In the genomic region with DNA sequence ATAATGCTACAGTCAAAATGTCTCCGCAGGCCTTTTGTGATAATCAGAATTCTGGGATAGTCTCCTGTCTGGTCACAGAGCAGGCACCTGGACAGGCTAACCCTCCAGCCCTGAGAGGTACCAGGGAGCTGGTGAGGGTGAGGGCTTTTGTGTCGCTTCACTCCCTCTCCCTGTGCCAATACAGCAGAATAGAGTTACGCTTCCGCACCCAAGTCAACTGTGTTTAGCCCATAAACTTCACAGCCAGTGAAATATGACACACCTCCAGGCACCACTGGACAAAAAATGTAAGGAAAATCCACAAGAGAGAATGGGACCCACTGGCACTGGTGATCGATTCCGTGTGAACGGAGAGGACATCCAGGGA, we compare ENCODE assay signal across 8 cellular contexts. TPM values are rescaled to one million over a fixed set of nuclear protein-coding genes. Genes with fewer than 3 reads are reported as not detected.
DNase-seq lines count a peak whose midpoint lies in the region; TF ChIP-seq lines count a peak whose summit lies in the region.

No MANE protein-coding gene starts in this region.

- H3K79me1 ChIP-seq in trophoblast cell (ENCODE audit: low read length): peaks cover 7% of the 10 kb centered on the region

- no peak for TF ChIP-seq CTCF in PC-9 (conservative IDR thresholded peaks at IDR 0.05)

- no peak overlapping the region for H2BK5ac ChIP-seq in trophoblast cell (ENCODE audit: low read depth, low read length, poor library complexity)

- peaks cover 53% of the 10 kb centered on the region for H3K79me2 ChIP-seq in PC-9 (ENCODE audit: low read depth)
- H3K79me2 ChIP-seq in trophoblast cell (ENCODE audit: control insufficient read depth, insufficient read depth, low read length, poor library complexity): peaks cover 22% of the 10 kb centered on the region

- H2AK5ac ChIP-seq in trophoblast cell (ENCODE audit: low read length): no peak overlapping the region

- H4K8ac ChIP-seq in trophoblast cell (ENCODE audit: low read depth, low read length): no peak overlapping the region

- H3K4me2 ChIP-seq in PC-9 (peak overlapping the region; percentile 85), trophoblast cell (ENCODE audit: low read length) (peak overlapping the region; percentile 58)

- intact Hi-C loops in PC-9 (cut with micrococcal nuclease; ENCODE audit: unreplicated experiment): loop anchor here (2.0 to 5.0 kb wide), 2 partner anchors 41 to 416 kb away; a partner anchor contains a TSS

- H3K4me3 ChIP-seq in PC-9 (peak overlapping the region; percentile 96), esophagus (ENCODE audit: low read depth in 1 of 2, low read length in 2 of 2) (peak overlapping the region; percentile 98), trophoblast cell (ENCODE audit: low read depth, low read length) (no peak overlapping the region)

- H3K36me3 ChIP-seq in ES-I3 (ENCODE audit: insufficient read depth, low read length) (no peaks in the 10 kb centered on the region), PC-9 (ENCODE audit: low read depth) (no peaks in the 10 kb centered on the region), esophagus (ENCODE audit: control insufficient read depth in 2 of 2, insufficient read depth in 2 of 2, low read length in 1 of 2) (peaks cover 0 to 3% of the 10 kb centered on the region in 2 donors), trophoblast cell (ENCODE audit: control insufficient read depth in 1 of 2, insufficient read depth in 2 of 2, low read length in 2 of 2) (peaks cover 0 to 5% of the 10 kb centered on the region in 2 experiments)

- no peak overlapping the region for H3K14ac ChIP-seq in trophoblast cell (ENCODE audit: low read length)

- H3K9me2 ChIP-seq in PC-9 (ENCODE audit: insufficient read depth): no peaks in the 10 kb centered on the region

- no peak overlapping the region for H4K12ac ChIP-seq in trophoblast cell (ENCODE audit: low read depth, low read length)

- H3K4ac ChIP-seq in trophoblast cell (ENCODE audit: low read depth, low read length): peak overlapping the region; percentile 95

- POLR2A ChIA-PET in PC-9 (lab: Charles Lee; ENCODE audit: unreplicated experiment): interaction anchor here (0.6 kb wide), 1 partner anchor 251 kb away, joined by 3 read pairs; no protein-coding TSS in a partner anchor

- 36 to 45% methylated on average over 7 of the region's 7 CpGs for WGBS in esophagus, 2 donors
- no CpG with 5 or more reads among the region's 7 CpGs for WGBS in trophoblast cell (ENCODE audit: extremely low coverage, insufficient coverage, insufficient read length)

- H3K23ac ChIP-seq in trophoblast cell (ENCODE audit: low read length): no peak overlapping the region

- peaks cover 39% of the 10 kb centered on the region for H4K20me1 ChIP-seq in PC-9 (ENCODE audit: insufficient read depth)

- H3K4me1 ChIP-seq in ES-I3 (ENCODE audit: insufficient read depth, low read length) (peaks cover 5% of the 10 kb centered on the region; the same call in 1 of the 2 replicates), PC-9 (replicated peaks; ENCODE audit: insufficient read depth) (peaks cover 30% of the 10 kb centered on the region), esophagus (ENCODE audit: control insufficient read depth in 2 of 2, insufficient read depth in 2 of 2, low read length in 1 of 2) (peaks cover 6 to 7% of the 10 kb centered on the region in 2 donors), trophoblast cell (ENCODE audit: control insufficient read depth in 1 of 2, insufficient read depth in 2 of 2, low read length in 2 of 2) (peaks cover 7 to 8% of the 10 kb centered on the region in 2 experiments)

- TSS peak; percentile 72 for BruUV-seq in PC-9 (replicated peaks; lab: Mats Ljungman, UMichigan)

- DNase-seq in PC-9 (no peak), trophoblast cell (peak in 1 of 2 donors; percentile 26), NCI-H187 treated with DMSO at 0.1 percent for 48 hours (lab: John Stamatoyannopoulos, UW) (no peak), SK-N-DZ (ENCODE audit: low spot score) (no peak), hypothalamus (lab: John Stamatoyannopoulos, UW) (no peak), middle frontal gyrus (ENCODE audit: extremely low spot score, low spot score) (no peak)

- no peak overlapping the region for H3K18ac ChIP-seq in trophoblast cell (ENCODE audit: low read length)

- H2BK120ac ChIP-seq in trophoblast cell (ENCODE audit: insufficient read depth, low read length, poor library complexity): no peak overlapping the region

- H3K27ac ChIP-seq in PC-9 (peak overlapping the region; percentile 24), esophagus (ENCODE audit: low read depth in 2 of 2, low read length in 1 of 2) (peak overlapping the region; percentile 93 to 98), trophoblast cell (ENCODE audit: low read depth, low read length) (no peak overlapping the region)

- H4K91ac ChIP-seq in trophoblast cell (ENCODE audit: low read depth, low read length): no peak overlapping the region

- H2BK12ac ChIP-seq in trophoblast cell (ENCODE audit: low read length): no peak overlapping the region

- H3K9ac ChIP-seq in ES-I3 (ENCODE audit: low read depth, low read length) (peak overlapping the region; percentile 85), trophoblast cell (ENCODE audit: low read length) (no peak overlapping the region)

- CTCF ChIA-PET in PC-9 (lab: Charles Lee): no interaction called here

- H3K9me3 ChIP-seq in ES-I3 (ENCODE audit: control insufficient read depth, insufficient read depth, low read length) (no peaks in the 10 kb centered on the region), PC-9 (ENCODE audit: insufficient read depth, low read depth) (no peaks in the 10 kb centered on the region), esophagus (ENCODE audit: control insufficient read depth in 2 of 2, insufficient read depth in 1 of 2, low read depth in 1 of 2, low read length in 1 of 2) (no peaks in the 10 kb centered on the region), trophoblast cell (ENCODE audit: insufficient read depth, low read depth, low read length) (no peaks in the 10 kb centered on the region)

- H3K27me3 ChIP-seq in PC-9 (ENCODE audit: insufficient read depth, low read depth): no peaks in the 10 kb centered on the region
- no peaks in the 10 kb centered on the region for H3K27me3 ChIP-seq in esophagus (ENCODE audit: control insufficient read depth in 1 of 2, insufficient read depth in 2 of 2, low read length in 2 of 2)
- H3K27me3 ChIP-seq in trophoblast cell (ENCODE audit: insufficient read depth, low read length): no peaks in the 10 kb centered on the region

- H3F3A ChIP-seq in PC-9 (ENCODE audit: insufficient read depth, low read depth): peaks cover 25% of the 10 kb centered on the region

- H2AFZ ChIP-seq in PC-9: no peak overlapping the region
- no peak overlapping the region for H2AFZ ChIP-seq in trophoblast cell (ENCODE audit: insufficient read depth, low read length, poor library complexity)

RNA-seq across cellular contexts. Expression of a gene that starts 1.3 kb away (rescaled TPM):
- 114 and 138 TPM in 2 replicates for total RNA-seq in PC-9 (2021)
- 100 to 1,000 TPM in 1 of 2 donors, 10 to 100 TPM in 1; 82.3 to 147 TPM for polyA plus RNA-seq in esophagus
- polyA plus RNA-seq in trophoblast cell (2013): 76.4 and 76.8 TPM in 2 replicates
- 66.9 and 67.3 TPM in 2 replicates for polyA plus RNA-seq in SK-N-DZ (2014; cell fraction: cytosol; rRNA removed)
- 79.4 and 99.7 TPM in 2 replicates for polyA plus RNA-seq in SK-N-DZ (2014; cell fraction: nucleus; rRNA removed)

RNA-seq across cellular contexts. Expression of a gene that starts 1.4 kb away (rescaled TPM):
- 13.5 and 20.2 TPM in 2 replicates for total RNA-seq in PC-9 (2021)
- 10 to 100 TPM; 16.6 to 32.2 TPM for polyA plus RNA-seq in esophagus
- 13.5 and 15.8 TPM in 2 replicates for polyA plus RNA-seq in trophoblast cell (2013)
- 6.0 and 7.4 TPM in 2 replicates for polyA plus RNA-seq in SK-N-DZ (2014; cell fraction: cytosol; rRNA removed)
- 62.1 and 116 TPM in 2 replicates for polyA plus RNA-seq in SK-N-DZ (2014; cell fraction: nucleus; rRNA removed)

RNA-seq across cellular contexts. Expression of a gene that starts 42.6 kb away (rescaled TPM):
- 11.5 and 16.9 TPM in 2 replicates for total RNA-seq in PC-9 (2021)
- polyA plus RNA-seq in esophagus: 1 to 10 TPM; 6.8 to 8.0 TPM
- polyA plus RNA-seq in trophoblast cell (2013): 4.2 TPM in 2 replicates
- polyA plus RNA-seq in SK-N-DZ (2014; cell fraction: cytosol; rRNA removed): 1.3 and 1.5 TPM in 2 replicates
- polyA plus RNA-seq in SK-N-DZ (2014; cell fraction: nucleus; rRNA removed): 11.1 and 12.0 TPM in 2 replicates

RNA-seq across cellular contexts. Expression of a gene that starts 56.0 kb away (rescaled TPM):
- total RNA-seq in PC-9 (2021): 46.6 and 74.7 TPM in 2 replicates
- polyA plus RNA-seq in esophagus: 10 to 100 TPM; 10.0 to 17.8 TPM
- polyA plus RNA-seq in trophoblast cell (2013): 2.0 and 2.2 TPM in 2 replicates
- polyA plus RNA-seq in SK-N-DZ (2014; cell fraction: cytosol; rRNA removed): 0.15 and 0.30 TPM in 2 replicates
- polyA plus RNA-seq in SK-N-DZ (2014; cell fraction: nucleus; rRNA removed): 1.7 and 1.8 TPM in 2 replicates
